ENCODE assay signal across 12 cellular contexts in genomic region chr14:71856199-71856919, GRCh38.
DNase-seq lines count a peak whose midpoint lies in the region; ATAC-seq and FAIRE-seq lines count a peak whose summit lies in the region.
"Had no signal": no experiment of that assay in that cellular context is flagged by ENCODE, and none has a peak within 500 bp of the region (broad histone marks: within the 10 kb centered on the region; RNA-seq: fewer than 3 reads in every experiment).

No MANE protein-coding gene starts in this region.

- FAIRE-seq in urothelium cell line (lab: Jason Lieb, UNC), result peak; percentile 46

- no peak overlapping the region for H3K27ac Mint-ChIP-seq in activated naive CD8-positive, alpha-beta T cell treated with anti-CD3 and anti-CD28 coated beads for 36 hours
- no peak overlapping the region for H3K27ac Mint-ChIP-seq in T-helper 17 cell
- H3K27ac Mint-ChIP-seq: endodermal cell had no signal

- H3K27me3 Mint-ChIP-seq in activated naive CD8-positive, alpha-beta T cell treated with anti-CD3 and anti-CD28 coated beads for 36 hours, result peaks cover 72% of the 10 kb centered on the region
- H3K27me3 Mint-ChIP-seq in T-helper 17 cell, result peaks cover 45% of the 10 kb centered on the region

- no peak overlapping the region for H3K4me3 Mint-ChIP-seq in activated naive CD8-positive, alpha-beta T cell treated with anti-CD3 and anti-CD28 coated beads for 36 hours
- no peak overlapping the region for H3K4me3 Mint-ChIP-seq in T-helper 17 cell
- H3K4me3 Mint-ChIP-seq: endodermal cell had no signal

- H3K36me3 Mint-ChIP-seq in activated naive CD8-positive, alpha-beta T cell treated with anti-CD3 and anti-CD28 coated beads for 36 hours, result peaks cover 6% of the 10 kb centered on the region
- H3K36me3 Mint-ChIP-seq in T-helper 17 cell (ENCODE audit: low read depth), result no peaks in the 10 kb centered on the region

- H3K9me3 Mint-ChIP-seq in activated naive CD8-positive, alpha-beta T cell treated with anti-CD3 and anti-CD28 coated beads for 36 hours, result peaks cover 13% of the 10 kb centered on the region

- H3K9me3 ChIP-seq in T-helper 17 cell (ENCODE audit: control insufficient read depth, low read length, poor library complexity, severe bottlenecking), result no peaks in the 10 kb centered on the region
- H3K9me3 ChIP-seq: adrenal gland had no signal

- peak; percentile 12 for DNase-seq in stimulated activated CD4-positive, alpha-beta T cell treated with anti-CD3 and anti-CD28 coated beads, Interleukin-15, amount 100 ng/mL, for 24 hours
- DNase-seq in stimulated activated CD4-positive, alpha-beta T cell treated with anti-CD3 and anti-CD28 coated beads, Interleukin-1b, Interleukin-23, amount 100 ng/mL, for 48 hours, result no peak
- DNase-seq in KBM-7 (peak; percentile 80), urothelium cell line (ENCODE audit: low spot score) (no peak), middle frontal gyrus (ENCODE audit: extremely low spot score, low spot score) (no peak), LoVo (ENCODE audit: low spot score) (no peak), T-helper 17 cell (no peak)
- DNase-seq in activated naive CD8-positive, alpha-beta T cell treated with anti-CD3 and anti-CD28 coated beads for 36 hours, result peak; percentile 8
- DNase-seq: activated CD4-positive, alpha-beta T cell treated with anti-CD3 and anti-CD28 coated beads, Interleukin-2, amount 50 U/mL, for 1 hour; endodermal cell; spleen had no signal

- in situ Hi-C loops in KBM-7 (cut with MboI; ENCODE audit: low pct_unique_long_range_greater_than_20kb, low sequenced_read_pairs), result no loop called here

- no peak for ATAC-seq in T-helper 17 cell

- peaks cover 6% of the 10 kb centered on the region for H3K4me1 Mint-ChIP-seq in activated naive CD8-positive, alpha-beta T cell treated with anti-CD3 and anti-CD28 coated beads for 36 hours
- peaks cover 4% of the 10 kb centered on the region for H3K4me1 Mint-ChIP-seq in T-helper 17 cell

Comparison
In these comparisons a context has a peak if more than half of its experiments do, and no peak if none do; other contexts are left out.
1. DNase-seq: peak in stimulated activated CD4-positive, alpha-beta T cell treated with anti-CD3 and anti-CD28 coated beads, Interleukin-15, amount 100 ng/mL, for 24 hours (single experiment), KBM-7 (single experiment) and activated naive CD8-positive, alpha-beta T cell treated with anti-CD3 and anti-CD28 coated beads for 36 hours (single experiment); none in stimulated activated CD4-positive, alpha-beta T cell treated with anti-CD3 and anti-CD28 coated beads, Interleukin-1b, Interleukin-23, amount 100 ng/mL, for 48 hours (single experiment), urothelium cell line (single experiment), middle frontal gyrus (single experiment), LoVo (single experiment) and T-helper 17 cell (0 of 3).